ENCODE assay signal across 9 cellular contexts in the genomic region with DNA sequence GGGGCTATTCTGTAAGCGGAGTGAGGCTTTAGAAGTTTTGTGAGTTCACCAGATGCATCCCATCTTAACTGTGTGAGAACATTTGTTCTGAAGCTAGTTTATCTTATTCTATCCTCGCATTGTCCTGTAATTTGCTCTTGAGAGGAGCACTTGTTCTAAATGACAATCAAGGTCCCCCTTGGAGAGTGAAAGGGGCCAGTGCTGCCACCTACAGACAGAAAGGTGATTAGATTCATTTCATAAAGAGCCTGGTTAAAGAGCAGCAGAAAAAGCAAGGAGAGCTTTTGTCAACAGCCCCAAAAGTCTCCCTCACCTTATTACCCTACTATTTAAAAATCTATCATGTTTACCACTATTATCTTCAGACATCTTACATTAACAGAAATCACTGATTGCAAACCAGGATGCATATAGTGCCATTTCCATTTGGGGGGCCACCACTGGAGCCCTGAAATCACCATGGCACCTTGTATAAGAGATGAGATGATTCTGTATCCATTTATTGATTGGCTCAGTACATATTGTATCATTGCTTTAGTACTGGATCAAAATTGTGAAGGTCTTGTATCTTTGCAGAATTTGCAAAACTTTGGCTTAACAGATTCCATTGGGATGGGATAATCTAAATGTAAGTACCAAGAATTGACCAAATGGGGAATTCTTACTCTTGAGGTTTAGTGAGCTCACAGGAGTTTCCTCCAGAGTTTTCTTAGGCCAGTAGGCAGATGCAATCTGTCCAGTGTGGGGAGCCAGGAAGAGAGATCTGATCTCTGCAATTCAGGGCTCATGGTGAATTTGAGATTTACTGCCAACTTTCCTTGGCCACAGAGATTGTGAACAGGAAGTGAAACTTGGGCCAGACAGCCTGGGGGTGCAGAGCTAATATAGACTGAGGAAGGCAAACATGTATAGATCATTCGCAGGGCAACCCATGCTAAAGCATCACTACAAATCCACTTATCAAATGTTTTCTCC.
DNase-seq lines count a peak whose midpoint lies in the region; ATAC-seq and TF ChIP-seq lines count a peak whose summit lies in the region.
"Had no signal": no experiment of that assay in that cellular context is flagged by ENCODE, and none has a peak within 500 bp of the region (broad histone marks: within the 10 kb centered on the region; RNA-seq: fewer than 3 reads in every experiment).

No MANE protein-coding gene starts in this region.

- no peak for TF ChIP-seq EP300 in sigmoid colon (IDR thresholded peaks at IDR 0.05)

- no peaks in the 10 kb centered on the region for H3K4me1 Mint-ChIP-seq in activated naive CD8-positive, alpha-beta T cell treated with anti-CD3 and anti-CD28 coated beads for 36 hours

- H3K36me3 ChIP-seq in sigmoid colon: no peaks in the 10 kb centered on the region
- H3K36me3 ChIP-seq: ovary had no signal

- no peak overlapping the region for H3K4me3 ChIP-seq in sigmoid colon
- H3K4me3 ChIP-seq: ovary had no signal

- intact Hi-C loops in left ventricle myocardium superior (cut with micrococcal nuclease): loop anchor here (5.0 to 10.0 kb wide), 2 partner anchors 67 to 324 kb away; partner anchors contain the start of gene TRABD2B
- intact Hi-C loops in sigmoid colon (cut with DNase I): loop anchor here (2.0 to 5.0 kb wide), 2 partner anchors 63 to 324 kb away; no protein-coding TSS in a partner anchor

- no peak for TF ChIP-seq POLR2A in sigmoid colon (IDR thresholded peaks at IDR 0.05)

- no peaks in the 10 kb centered on the region for H3K27me3 Mint-ChIP-seq in activated naive CD8-positive, alpha-beta T cell treated with anti-CD3 and anti-CD28 coated beads for 36 hours

- WGBS in sigmoid colon, 2 donors: 49 to 52% methylated on average over 3 of the region's 3 CpGs

- ATAC-seq in HG02973 (IDR thresholded peaks at IDR 0.05; ENCODE audit: unreplicated experiment) (peak; percentile 60), left ventricle myocardium superior (peak; percentile 77), HG03280 (IDR thresholded peaks at IDR 0.05; ENCODE audit: unreplicated experiment) (no peak)

- H3K36me3 Mint-ChIP-seq in activated naive CD8-positive, alpha-beta T cell treated with anti-CD3 and anti-CD28 coated beads for 36 hours: no peaks in the 10 kb centered on the region

- no peaks in the 10 kb centered on the region for H3K4me1 ChIP-seq in sigmoid colon

- no peaks in the 10 kb centered on the region for H3K9me3 Mint-ChIP-seq in activated naive CD8-positive, alpha-beta T cell treated with anti-CD3 and anti-CD28 coated beads for 36 hours

- no peaks in the 10 kb centered on the region for H3K9me3 ChIP-seq in sigmoid colon
- H3K9me3 ChIP-seq: ovary had no signal

- DNase-seq in AG09319 (ENCODE audit: extremely low read depth, low read depth): no peak
- DNase-seq in GM13977 (ENCODE audit: low spot score): peak; percentile 56
- DNase-seq in NCI-H2171 (lab: John Stamatoyannopoulos, UW): peak; percentile 8
- peak; percentile 7 for DNase-seq in activated naive CD8-positive, alpha-beta T cell treated with anti-CD3 and anti-CD28 coated beads for 36 hours
- peak; percentile 41 for DNase-seq in left ventricle myocardium superior
- DNase-seq in sigmoid colon: no peak

- no peak overlapping the region for H3K4me3 Mint-ChIP-seq in activated naive CD8-positive, alpha-beta T cell treated with anti-CD3 and anti-CD28 coated beads for 36 hours

- peaks cover 0 to 4% (median 0%) of the 10 kb centered on the region in 3 donors for H3K27me3 ChIP-seq in sigmoid colon
- H3K27me3 ChIP-seq: ovary had no signal

- TF ChIP-seq CTCF in AG09319 (IDR thresholded peaks at IDR 0.05; ENCODE audit: low read depth, low read length): peak; percentile 71
- peak; percentile 65 for TF ChIP-seq CTCF in GM13977 (IDR thresholded peaks at IDR 0.05; ENCODE audit: extremely low read depth, insufficient read depth, missing control alignments)
- TF ChIP-seq CTCF in sigmoid colon (IDR thresholded peaks at IDR 0.05): peak in 3 of 4 experiments; percentile 14 to 55 (median 38)

- H3K27ac Mint-ChIP-seq in activated naive CD8-positive, alpha-beta T cell treated with anti-CD3 and anti-CD28 coated beads for 36 hours: no peak overlapping the region

- in situ Hi-C loops in GM13977 (cut with MboI; ENCODE audit: low pct_unique_long_range_greater_than_20kb, low sequenced_read_pairs, unreplicated experiment): no loop called here

- no peak overlapping the region for H3K27ac ChIP-seq in sigmoid colon
- H3K27ac ChIP-seq: ovary had no signal

Comparison
In these comparisons a context has a peak if more than half of its experiments do, and no peak if none do; other contexts are left out.
1. DNase-seq: peak in GM13977 (single experiment), NCI-H2171 (single experiment), activated naive CD8-positive, alpha-beta T cell treated with anti-CD3 and anti-CD28 coated beads for 36 hours (single experiment) and left ventricle myocardium superior (single experiment); none in AG09319 (single experiment) and sigmoid colon (single experiment).
2. Peak in every context shown above with its lines, with median percentiles within 50 percentile points of each other: CTCF ChIP-seq.